In genomic region chr9:33139421-33140228, GRCh38 we compare ENCODE assay signal across 8 cellular contexts. TPM values are rescaled to one million over a fixed set of nuclear protein-coding genes. Genes with fewer than 3 reads are reported as not detected.
DNase-seq lines count a peak whose midpoint lies in the region; ATAC-seq and TF ChIP-seq lines count a peak whose summit lies in the region.

No MANE protein-coding gene starts in this region.

- no peak for ATAC-seq in HG03342 (IDR thresholded peaks at IDR 0.05; ENCODE audit: unreplicated experiment)

- intact Hi-C loops in vagina (cut with DNase I) = no loop called here

- H3K27ac ChIP-seq in mesodermal cell (ENCODE audit: low read depth, low read length, severe bottlenecking) = peak overlapping the region; percentile 18
- peak overlapping the region; percentile 42 for H3K27ac ChIP-seq in vagina

- no peaks in the 10 kb centered on the region for H3K27me3 ChIP-seq in vagina

- no peaks in the 10 kb centered on the region for H3K4me1 ChIP-seq in mesodermal cell (ENCODE audit: control insufficient read depth, insufficient read depth, low read length, poor library complexity, severe bottlenecking)
- peaks cover 91% of the 10 kb centered on the region for H3K4me1 ChIP-seq in vagina

- 83 to 87% methylated on average over 13 to 18 of the region's 18 CpGs for WGBS in mesodermal cell (ENCODE audit: insufficient coverage in 2 of 2), 2 experiments

- no peak for TF ChIP-seq POLR2A in vagina (IDR thresholded peaks at IDR 0.05)

- no peaks in the 10 kb centered on the region for H3K9me3 ChIP-seq in mesodermal cell (ENCODE audit: control insufficient read depth, low read length)
- H3K9me3 ChIP-seq in vagina = no peaks in the 10 kb centered on the region

- no peak overlapping the region for H3K4me3 ChIP-seq in mesodermal cell (ENCODE audit: extremely low read depth, insufficient read depth, low read length, poor library complexity, severe bottlenecking)
- H3K4me3 ChIP-seq in vagina = peak overlapping the region in 1 of 2 donors; percentile 23

- H3K36me3 ChIP-seq in mesodermal cell (ENCODE audit: control insufficient read depth, insufficient read depth, low read length) = peaks cover 12% of the 10 kb centered on the region
- peaks cover 0 to 5% of the 10 kb centered on the region in 2 donors for H3K36me3 ChIP-seq in vagina

- DNase-seq in AG08396 (ENCODE audit: low spot score) (peak; percentile 74), HuH-7.5 (ENCODE audit: low spot score) (peak; percentile 58), cerebellar nuclear complex (lab: John Stamatoyannopoulos, UW) (peak; percentile 50 to 79), vagina (ENCODE audit: extremely low spot score in 2 of 2) (no peak), NCI-H526 (lab: John Stamatoyannopoulos, UW) (no peak), NCI-H2171 treated with DMSO at 0.1 percent for 48 hours (lab: John Stamatoyannopoulos, UW) (no peak)

- no peak for TF ChIP-seq CTCF in vagina (IDR thresholded peaks at IDR 0.05)

RNA-seq across cellular contexts. Expression of gene B4GALT1, which starts 27.5 kb away (rescaled TPM):
- polyA plus RNA-seq in mesodermal cell (2013, experiment 1 of 2) = 54.7 TPM
- polyA plus RNA-seq in mesodermal cell (2013, experiment 2 of 2) = 52.2 TPM
- 85.2 TPM for total RNA-seq in vagina

Comparison
In these comparisons a context has a peak if more than half of its experiments do, and no peak if none do; other contexts are left out.
1. DNase-seq: peak in AG08396 (single experiment), HuH-7.5 (single experiment) and cerebellar nuclear complex (2 of 2); none in vagina (0 of 2), NCI-H526 (0 of 2) and NCI-H2171 treated with DMSO at 0.1 percent for 48 hours (single experiment).